In genomic region chr2:119225084-119225864, GRCh38 we compare ENCODE assay signal across 10 cellular contexts. TPM values are rescaled to one million over a fixed set of nuclear protein-coding genes. Genes with fewer than 3 reads are reported as not detected.
DNase-seq lines count a peak whose midpoint lies in the region; ATAC-seq and TF ChIP-seq lines count a peak whose summit lies in the region.
"Had no signal": no experiment of that assay in that cellular context is flagged by ENCODE, and none has a peak within 500 bp of the region (broad histone marks: within the 10 kb centered on the region; RNA-seq: fewer than 3 reads in every experiment).

No MANE protein-coding gene starts in this region.

- CTCF ChIA-PET in CD8-positive, alpha-beta T cell (lab: Charles Lee) = no interaction called here

- H2BK15ac ChIP-seq in mesendoderm (replicated peaks; ENCODE audit: low read depth) = no peak overlapping the region

- H3K27me3 Mint-ChIP-seq in CD14-positive monocyte (ENCODE audit: low read depth in 3 of 3) = peaks cover 8 to 30% (median 17%) of the 10 kb centered on the region in 3 donors
- peaks cover 20% of the 10 kb centered on the region for H3K27me3 Mint-ChIP-seq in GM23338 (ENCODE audit: insufficient read depth, low read depth, poor library complexity)
- peaks cover 36% of the 10 kb centered on the region for H3K27me3 Mint-ChIP-seq in CD8-positive, alpha-beta T cell (ENCODE audit: low read depth)

- intact Hi-C loops in CD14-positive monocyte (cut with micrococcal nuclease) = no loop called here
- intact Hi-C loops in CD8-positive, alpha-beta T cell (cut with DNase I, micrococcal nuclease) = no loop called here

- H2AK5ac ChIP-seq in mesendoderm (ENCODE audit: low read length) = no peak overlapping the region

- H4K20me1 ChIP-seq in GM23338 (replicated peaks; ENCODE audit: insufficient read depth) = peaks cover 3% of the 10 kb centered on the region; the same call in 1 of the 2 replicates

- ATAC-seq in GM23338 = no peak
- ATAC-seq in gastroesophageal sphincter = no peak
- ATAC-seq in CD8-positive, alpha-beta T cell = no peak
- ATAC-seq in GM19324 (IDR thresholded peaks at IDR 0.05; ENCODE audit: low FRiP score, unreplicated experiment) = no peak
- ATAC-seq: stimulated activated naive CD8-positive, alpha-beta T cell treated with anti-CD3 and anti-CD28 coated beads, Interleukin-15, Interleukin-2, amounts not matched to agents 100 U/mL and 50 U/mL, for 24 hours had no signal

- 0 out of 2 replicates have a peak, but pooled peaks cover 5% of the 10 kb centered on the region for H3K79me2 ChIP-seq in GM23338 (replicated peaks; ENCODE audit: insufficient read depth)
- H3K79me2 ChIP-seq in mesendoderm (ENCODE audit: control insufficient read depth, insufficient read depth, low read length) = no peaks in the 10 kb centered on the region

- TF ChIP-seq CTCF in CD14-positive monocyte (IDR thresholded peaks at IDR 0.05) = no peak
- 0 out of 4 replicates have a peak, but pooled peaks of 1 of the 2 experiments have one; percentile 17 for TF ChIP-seq CTCF in GM23338 (conservative IDR thresholded peaks at IDR 0.05; ENCODE audit: low read depth in 2 of 2)
- no peak for TF ChIP-seq CTCF in WERI-Rb-1 (IDR thresholded peaks at IDR 0.05; ENCODE audit: low read depth, low read length)
- no peak for TF ChIP-seq CTCF in gastroesophageal sphincter (IDR thresholded peaks at IDR 0.05)
- TF ChIP-seq CTCF in CD8-positive, alpha-beta T cell (IDR thresholded peaks at IDR 0.05) = no peak

- H2BK120ac ChIP-seq in mesendoderm (ENCODE audit: low read depth, low read length) = no peak overlapping the region

- H3K9ac ChIP-seq in mesendoderm (ENCODE audit: low read length) = no peak overlapping the region

- H3K27me3 ChIP-seq in GM23338 (ENCODE audit: insufficient read depth) (peaks cover 14% of the 10 kb centered on the region), WERI-Rb-1 (ENCODE audit: insufficient read depth, low read depth, severe bottlenecking) (no peaks in the 10 kb centered on the region), mesendoderm (ENCODE audit: insufficient read depth, low read length, poor library complexity) (no peaks in the 10 kb centered on the region), gastroesophageal sphincter (peaks cover 15% of the 10 kb centered on the region)
- H3K27me3 ChIP-seq in CD8-positive, alpha-beta T cell (ENCODE audit: insufficient read depth, low read length) = no peaks in the 10 kb centered on the region

- H3K27ac Mint-ChIP-seq in CD14-positive monocyte = no peak overlapping the region
- no peak overlapping the region for H3K27ac Mint-ChIP-seq in GM23338
- no peak overlapping the region for H3K27ac Mint-ChIP-seq in CD8-positive, alpha-beta T cell
- H3K27ac Mint-ChIP-seq: mesothelial cell of epicardium had no signal

- H3K9me3 Mint-ChIP-seq in CD14-positive monocyte (peaks cover 0 to 2% (median 0%) of the 10 kb centered on the region in 7 donors), GM23338 (no peaks in the 10 kb centered on the region)
- H3K9me3 Mint-ChIP-seq in CD8-positive, alpha-beta T cell = no peaks in the 10 kb centered on the region
- H3K9me3 Mint-ChIP-seq: mesothelial cell of epicardium had no signal

- H3K4me1 ChIP-seq in GM23338 (ENCODE audit: insufficient read depth) (peaks cover 26% of the 10 kb centered on the region), mesendoderm (ENCODE audit: control insufficient read depth, low read depth, low read length) (peaks cover 11% of the 10 kb centered on the region), gastroesophageal sphincter (peaks cover 3 to 20% (median 13%) of the 10 kb centered on the region in 3 donors)
- H3K4me1 ChIP-seq in CD8-positive, alpha-beta T cell (ENCODE audit: insufficient read depth, low read length) = no peaks in the 10 kb centered on the region

- H3K23ac ChIP-seq in mesendoderm (ENCODE audit: low read length) = peak overlapping the region; percentile 24

- peak overlapping the region; percentile 76 to 79 for H3K4me3 Mint-ChIP-seq in CD14-positive monocyte
- peak overlapping the region; percentile 66; the same call in 1 of the 3 replicates for H3K4me3 Mint-ChIP-seq in GM23338
- H3K4me3 Mint-ChIP-seq in CD8-positive, alpha-beta T cell = no peak overlapping the region

- peaks cover under 1 to 4% of the 10 kb centered on the region in 2 donors for H3K36me3 Mint-ChIP-seq in CD14-positive monocyte
- no peaks in the 10 kb centered on the region for H3K36me3 Mint-ChIP-seq in GM23338 (ENCODE audit: low read depth)
- H3K36me3 Mint-ChIP-seq in CD8-positive, alpha-beta T cell = no peaks in the 10 kb centered on the region
- H3K36me3 Mint-ChIP-seq: mesothelial cell of epicardium had no signal

- no peak overlapping the region for H3K4ac ChIP-seq in mesendoderm (ENCODE audit: low read depth, low read length)

- H3K9me3 ChIP-seq in WERI-Rb-1 (ENCODE audit: severe bottlenecking) (no peaks in the 10 kb centered on the region), gastroesophageal sphincter (no peaks in the 10 kb centered on the region)
- no peaks in the 10 kb centered on the region for H3K9me3 ChIP-seq in CD8-positive, alpha-beta T cell (ENCODE audit: low read length)

- no peaks in the 10 kb centered on the region for H3F3A ChIP-seq in GM23338 (replicated peaks; ENCODE audit: low read depth)

- no peak for TF ChIP-seq POLR2A in gastroesophageal sphincter (IDR thresholded peaks at IDR 0.05)

- no peaks in the 10 kb centered on the region for H3K79me1 ChIP-seq in mesendoderm (ENCODE audit: low read length)

- H3K56ac ChIP-seq in mesendoderm (ENCODE audit: low read length) = no peak overlapping the region

- H3K4me1 Mint-ChIP-seq in CD14-positive monocyte (peaks cover 20% of the 10 kb centered on the region), GM23338 (peaks cover 33% of the 10 kb centered on the region)
- H3K4me1 Mint-ChIP-seq in CD8-positive, alpha-beta T cell (ENCODE audit: low read depth) = peaks cover 4% of the 10 kb centered on the region
- H3K4me1 Mint-ChIP-seq: mesothelial cell of epicardium had no signal

- H3K9me2 ChIP-seq in GM23338 (ENCODE audit: insufficient read depth) = no peaks in the 10 kb centered on the region

- H3K36me3 ChIP-seq in GM23338 (ENCODE audit: insufficient read depth) = no peaks in the 10 kb centered on the region
- no peaks in the 10 kb centered on the region for H3K36me3 ChIP-seq in WERI-Rb-1
- H3K36me3 ChIP-seq in mesendoderm (ENCODE audit: control insufficient read depth, insufficient read depth, low read length) = no peaks in the 10 kb centered on the region
- no peaks in the 10 kb centered on the region for H3K36me3 ChIP-seq in gastroesophageal sphincter
- no peaks in the 10 kb centered on the region for H3K36me3 ChIP-seq in CD8-positive, alpha-beta T cell (ENCODE audit: insufficient read depth, low read length)

- DNase-seq in CD14-positive monocyte (ENCODE audit: low spot score) = no peak
- DNase-seq in GM23338 (ENCODE audit: low spot score) = peak; percentile 31
- peak; percentile 59 for DNase-seq in WERI-Rb-1
- DNase-seq in mesendoderm = peak; percentile 38
- DNase-seq in CD8-positive, alpha-beta T cell = no peak
- no peak for DNase-seq in NCI-H226
- DNase-seq: stimulated activated naive CD8-positive, alpha-beta T cell treated with anti-CD3 and anti-CD28 coated beads, Interleukin-15, Interleukin-2, amounts not matched to agents 100 U/mL and 50 U/mL, for 24 hours had no signal

- no peak overlapping the region for H2AFZ ChIP-seq in GM23338

- H4K5ac ChIP-seq in mesendoderm (ENCODE audit: low read length) = no peak overlapping the region

- no peak for TF ChIP-seq EP300 in gastroesophageal sphincter (IDR thresholded peaks at IDR 0.05)

- H3K27ac ChIP-seq in GM23338 (ENCODE audit: low read depth) (no peak overlapping the region), WERI-Rb-1 (no peak overlapping the region), mesendoderm (ENCODE audit: low read depth, low read length) (no peak overlapping the region), gastroesophageal sphincter (no peak overlapping the region)
- H3K27ac ChIP-seq in CD8-positive, alpha-beta T cell (ENCODE audit: low read depth, low read length) = no peak overlapping the region

- no peak overlapping the region for H3K18ac ChIP-seq in mesendoderm (ENCODE audit: low read length)

- H3K4me2 ChIP-seq in GM23338 (peak overlapping the region; percentile 88; the same call in 1 of the 2 replicates), mesendoderm (ENCODE audit: low read length) (no peak overlapping the region)

- POLR2A ChIA-PET in CD8-positive, alpha-beta T cell (lab: Charles Lee) = no interaction called here

- H3K4me3 ChIP-seq in GM23338 (no peak overlapping the region; the same call in 1 of the 2 replicates), WERI-Rb-1 (ENCODE audit: low read depth, low read length) (no peak overlapping the region), mesendoderm (ENCODE audit: low read length) (no peak overlapping the region), gastroesophageal sphincter (no peak overlapping the region)
- H3K4me3 ChIP-seq in CD8-positive, alpha-beta T cell (ENCODE audit: low read depth, low read length) = no peak overlapping the region

- no peak overlapping the region for H4K8ac ChIP-seq in mesendoderm (ENCODE audit: low read depth, low read length)

- WGBS in mesendoderm (ENCODE audit: extremely low coverage, insufficient coverage, low lambda C conversion rate) = no CpG with 5 or more reads among the region's 7 CpGs
- 90 to 94% methylated on average over 2 to 5 of the region's 7 CpGs for WGBS in gastroesophageal sphincter (ENCODE audit: low coverage in 1 of 2), 2 donors

- H2BK5ac ChIP-seq in mesendoderm (ENCODE audit: low read length) = no peak overlapping the region

RNA-seq across cellular contexts. Expression of gene STEAP3, which starts 1.6 kb away (rescaled TPM):
- polyA plus RNA-seq in CD14-positive monocyte (1 to 10 TPM; 3.0 to 3.3 TPM), GM23338 (2016; fragmentation: Nextera tagmentation; extraction: Ambion mirVana) (7.5 and 8.6 TPM in 2 replicates)
- total RNA-seq in GM23338 (2014; rRNA removed; shearing (Covaris generic)) = 18.2 and 27.3 TPM in 2 replicates
- 13.7 TPM for polyA plus RNA-seq in mesendoderm (2013, experiment 1 of 2)
- 12.8 TPM for polyA plus RNA-seq in mesendoderm (2013, experiment 2 of 2)
- total RNA-seq in gastroesophageal sphincter = 10 to 100 TPM in 1 of 4 donors, 1 to 10 TPM in 3; 2.0 to 10.6 (median 4.6) TPM
- total RNA-seq in CD8-positive, alpha-beta T cell = not detected

Comparison
In these comparisons a context has a peak if more than half of its experiments do, and no peak if none do; other contexts are left out.
1. DNase-seq: peak in GM23338 (single experiment), WERI-Rb-1 (single experiment) and mesendoderm (single experiment); none in CD14-positive monocyte (single experiment), CD8-positive, alpha-beta T cell (0 of 7) and NCI-H226 (single experiment).